ENCODE assay signal across 10 cellular contexts in the genomic region with DNA sequence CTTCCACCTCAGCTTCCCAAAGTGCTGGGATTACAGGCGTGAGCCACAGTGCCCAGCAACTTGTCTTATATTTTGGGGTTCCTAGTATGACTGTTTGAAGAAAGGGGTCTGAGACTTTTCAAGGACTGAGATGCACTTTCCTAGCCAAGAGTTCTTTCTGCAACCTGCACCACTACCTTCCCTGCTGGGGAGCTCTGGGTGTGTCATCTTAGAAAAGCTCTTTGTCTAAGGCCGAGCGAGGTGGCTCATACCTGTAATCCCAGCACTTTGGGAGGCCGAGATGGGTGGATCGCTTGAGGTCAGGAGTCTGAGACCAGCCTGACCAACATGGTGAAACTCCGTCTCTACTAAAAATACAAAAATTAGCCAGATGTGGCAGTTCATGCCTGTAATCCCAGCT. TPM values are rescaled to one million over a fixed set of nuclear protein-coding genes. Genes with fewer than 3 reads are reported as not detected.
DNase-seq lines count a peak whose midpoint lies in the region; ATAC-seq, FAIRE-seq and TF ChIP-seq lines count a peak whose summit lies in the region.
"Not testable (repeated sequence)": the region's sequence is repeated elsewhere in the genome, so short reads cannot be mapped to it uniquely, and the experiment has no call there.
"Had no signal": no experiment of that assay in that cellular context is flagged by ENCODE, and none has a peak within 500 bp of the region (broad histone marks: within the 10 kb centered on the region; RNA-seq: fewer than 3 reads in every experiment).

No MANE protein-coding gene starts in this region.

- TF ChIP-seq CTCF in GM23338 (conservative IDR thresholded peaks at IDR 0.05; ENCODE audit: low read depth in 2 of 2); WTC11 (IDR thresholded peaks at IDR 0.05); H1 (IDR thresholded peaks at IDR 0.05; ENCODE audit: control extremely low read depth in 1 of 3, insufficient read depth in 1 of 3, low read depth in 1 of 3, low read length in 3 of 3); mucosa of descending colon (IDR thresholded peaks at IDR 0.05): not testable (repeated sequence)

- H3K4me1 ChIP-seq in BLaER1 = peaks cover 87% of the 10 kb centered on the region
- H3K4me1 ChIP-seq in GM23338 (ENCODE audit: insufficient read depth) = peaks cover 32% of the 10 kb centered on the region
- H3K4me1 ChIP-seq in NT2/D1 (ENCODE audit: insufficient read depth, insufficient read length) = peaks cover 12% of the 10 kb centered on the region
- H3K4me1 ChIP-seq in H1 (replicated peaks in 1 of 4; ENCODE audit: control insufficient read depth in 3 of 4, insufficient read depth in 4 of 4, low read length in 3 of 4) = peaks cover 7 to 19% (median 12%) of the 10 kb centered on the region in 4 experiments
- not testable (repeated sequence) for H3K4me1 ChIP-seq in mucosa of descending colon (ENCODE audit: low read depth)

- H2BK120ac ChIP-seq in H1 (replicated peaks; ENCODE audit: low read depth, low read length) = not testable (repeated sequence)

- H2BK12ac ChIP-seq in H1 (ENCODE audit: low read depth, low read length) = 0 out of 2 replicates have a peak overlapping the region, but pooled peaks have one; percentile 27

- H3K9me3 Mint-ChIP-seq in GM23338; WTC11; stimulated activated naive B cell treated with anti-CD40 and anti-IgM and Interleukin-4, amounts not matched to agents 10 μg/mL and 1 μg/mL and 100 μg/mL, for 72 hours: not testable (repeated sequence)

- 0 out of 2 replicates have a peak overlapping the region, but pooled peaks have one; percentile 61 for H2BK20ac ChIP-seq in H1 (ENCODE audit: low read length)

- not testable (repeated sequence) for H3K36me3 Mint-ChIP-seq in GM23338 (ENCODE audit: low read depth); WTC11; stimulated activated naive B cell treated with anti-CD40 and anti-IgM and Interleukin-4, amounts not matched to agents 10 μg/mL and 1 μg/mL and 100 μg/mL, for 72 hours

- DNase-seq in GM23338 (ENCODE audit: low spot score); NT2/D1 (ENCODE audit: low read depth, low spot score); WTC11 (ENCODE audit: low spot score); H1 (ENCODE audit: low read depth in 1 of 2, low spot score in 2 of 2); mucosa of descending colon; stimulated activated naive B cell treated with anti-CD40 and anti-IgM and Interleukin-4, amounts not matched to agents 10 μg/mL and 1 μg/mL and 100 μg/mL, for 72 hours: not testable (repeated sequence)

- peak overlapping the region; percentile 77 for H3K9ac ChIP-seq in BLaER1
- peak overlapping the region; percentile 47 for H3K9ac ChIP-seq in NT2/D1 (ENCODE audit: insufficient read length, low read depth)
- not testable (repeated sequence) for H3K9ac ChIP-seq in H1 (replicated peaks in 1 of 4; ENCODE audit: extremely low read depth in 1 of 4, low read depth in 3 of 4, low read length in 3 of 4)

- not testable (repeated sequence) for H3K27me3 ChIP-seq in BLaER1; GM23338 (ENCODE audit: insufficient read depth); NT2/D1 (ENCODE audit: insufficient read depth, insufficient read length); H1 (replicated peaks in 1 of 4; ENCODE audit: control insufficient read depth in 3 of 4, extremely low read depth in 1 of 4, insufficient read depth in 3 of 4, low read length in 3 of 4)

- not testable (repeated sequence) for FAIRE-seq in H1 (lab: Jason Lieb, UNC)

- H3K23me2 ChIP-seq in H1 (ENCODE audit: low read depth, low read length) = not testable (repeated sequence)

- H3F3A ChIP-seq in GM23338 (replicated peaks; ENCODE audit: low read depth) = not testable (repeated sequence)

- not testable (repeated sequence) for H3K4ac ChIP-seq in H1 (replicated peaks; ENCODE audit: insufficient read length, low read depth, low read length)

- H3K56ac ChIP-seq in H1 (replicated peaks; ENCODE audit: insufficient read length, low read depth, low read length) = not testable (repeated sequence)

- not testable (repeated sequence) for H3K27me3 Mint-ChIP-seq in GM23338 (ENCODE audit: insufficient read depth, low read depth, poor library complexity); WTC11 (ENCODE audit: low read depth); stimulated activated naive B cell treated with anti-CD40 and anti-IgM and Interleukin-4, amounts not matched to agents 10 μg/mL and 1 μg/mL and 100 μg/mL, for 72 hours

- H2BK5ac ChIP-seq in H1 (ENCODE audit: low read depth, low read length) = peak overlapping the region; percentile 24; the same call in 1 of the 2 replicates

- not testable (repeated sequence) for TF ChIP-seq POLR2A in H1 (IDR thresholded peaks at IDR 0.05; ENCODE audit: control extremely low read depth in 1 of 2, low read depth in 2 of 2, low read length in 2 of 2)

- H3K27ac ChIP-seq in BLaER1 = peak overlapping the region; percentile 80
- H3K27ac ChIP-seq in GM23338 (ENCODE audit: low read depth); H1 (ENCODE audit: low read depth, low read length): not testable (repeated sequence)

- H2AK5ac ChIP-seq in H1 (ENCODE audit: low read depth, low read length) = not testable (repeated sequence)

- not testable (repeated sequence) for H3K23ac ChIP-seq in H1 (ENCODE audit: insufficient read length)

- H4K5ac ChIP-seq in H1 (ENCODE audit: insufficient read length, low read depth, low read length) = not testable (repeated sequence)

- intact Hi-C loops in mucosa of descending colon (cut with DNase I, micrococcal nuclease) = not testable (repeated sequence)

- H3K27ac Mint-ChIP-seq in GM23338 = peak overlapping the region; percentile 76
- peak overlapping the region; percentile 48; the same call in 1 of the 2 replicates for H3K27ac Mint-ChIP-seq in WTC11
- peak overlapping the region; percentile 88 for H3K27ac Mint-ChIP-seq in stimulated activated naive B cell treated with anti-CD40 and anti-IgM and Interleukin-4, amounts not matched to agents 10 μg/mL and 1 μg/mL and 100 μg/mL, for 72 hours

- H3K36me3 ChIP-seq in BLaER1; GM23338 (ENCODE audit: insufficient read depth); NT2/D1 (ENCODE audit: insufficient read depth, insufficient read length, low read length); H1 (ENCODE audit: control insufficient read depth in 2 of 4, insufficient read depth in 4 of 4, low read length in 3 of 4); mucosa of descending colon (ENCODE audit: low read depth): not testable (repeated sequence)

- not testable (repeated sequence) for H3K14ac ChIP-seq in H1 (ENCODE audit: insufficient read length)

- not testable (repeated sequence) for H4K91ac ChIP-seq in H1 (replicated peaks; ENCODE audit: insufficient read length, low read length)

- not testable (repeated sequence) for TF ChIP-seq RAD21 in H1 (IDR thresholded peaks at IDR 0.05 in 1 of 2, conservative IDR thresholded peaks at IDR 0.05 in 1 of 2; ENCODE audit: low read depth in 2 of 2, low read length in 2 of 2)

- H3K4me1 Mint-ChIP-seq in GM23338 = peaks cover 29% of the 10 kb centered on the region
- H3K4me1 Mint-ChIP-seq in WTC11 = peaks cover 38% of the 10 kb centered on the region
- H3K4me1 Mint-ChIP-seq in stimulated activated naive B cell treated with anti-CD40 and anti-IgM and Interleukin-4, amounts not matched to agents 10 μg/mL and 1 μg/mL and 100 μg/mL, for 72 hours = peaks cover 50 to 90% of the 10 kb centered on the region in 2 donors

- not testable (repeated sequence) for ATAC-seq in GM23338; WTC11; stimulated activated naive B cell treated with anti-CD40 and anti-IgM and Interleukin-4, amounts not matched to agents 10 μg/mL and 1 μg/mL and 100 μg/mL, for 72 hours (replicated peaks)
- ATAC-seq in mucosa of descending colon = peak; percentile 62

- CTCF ChIA-PET in WTC11 (lab: Charles Lee) (interaction anchor here (0.7 to 6.6 kb wide), 3 partner anchors 21 to 35 kb away, joined by 3 to 78 read pairs (median 3); no protein-coding TSS in a partner anchor), H1 (lab: Charles Lee; ENCODE audit: partially characterized antibody) (interaction anchor here (0.6 to 5.7 kb wide), 9 partner anchors 11 to 80 kb away, joined by 3 to 77 read pairs (median 4); no protein-coding TSS in a partner anchor)

- TF ChIP-seq EP300 in H1 (IDR thresholded peaks at IDR 0.05; ENCODE audit: borderline replicate concordance in 1 of 2, low read depth in 2 of 2, low read length in 2 of 2) = not testable (repeated sequence)

- not testable (repeated sequence) for H2BK15ac ChIP-seq in H1 (ENCODE audit: low read length)

- H4K8ac ChIP-seq in H1 (ENCODE audit: extremely low read depth, insufficient read depth, low read length) = not testable (repeated sequence)

- not testable (repeated sequence) for H3K79me1 ChIP-seq in H1 (ENCODE audit: low read depth, low read length)

- H3K4me3 ChIP-seq in BLaER1 = peak overlapping the region; percentile 47; the same call in 1 of the 2 replicates
- H3K4me3 ChIP-seq in GM23338; NT2/D1 (ENCODE audit: insufficient read length, low read depth); H1 (ENCODE audit: extremely low read depth in 1 of 4, insufficient read depth in 2 of 4, low read depth in 3 of 4, low read length in 4 of 4); mucosa of descending colon: not testable (repeated sequence)

- not testable (repeated sequence) for H3K9me3 ChIP-seq in BLaER1; NT2/D1 (ENCODE audit: insufficient read depth, low read length); H1 (ENCODE audit: insufficient read depth in 2 of 2, low read depth in 1 of 2, low read length in 1 of 2); mucosa of descending colon

- not testable (repeated sequence) for H3K4me3 Mint-ChIP-seq in GM23338, WTC11
- peak overlapping the region in 1 of 2 donors; percentile 72 for H3K4me3 Mint-ChIP-seq in stimulated activated naive B cell treated with anti-CD40 and anti-IgM and Interleukin-4, amounts not matched to agents 10 μg/mL and 1 μg/mL and 100 μg/mL, for 72 hours

- H3K4me2 ChIP-seq in BLaER1 = peak overlapping the region; percentile 79
- not testable (repeated sequence) for H3K4me2 ChIP-seq in GM23338
- peak overlapping the region in 1 of 2 experiments; percentile 64; a peak in 1 of 4 replicates for H3K4me2 ChIP-seq in H1 (ENCODE audit: insufficient read depth in 1 of 2, low read depth in 2 of 2, low read length in 2 of 2)

- H3K9me2 ChIP-seq in GM23338 (ENCODE audit: insufficient read depth) = not testable (repeated sequence)

- H3K79me2 ChIP-seq in GM23338 (replicated peaks; ENCODE audit: insufficient read depth); H1 (ENCODE audit: control insufficient read depth in 1 of 2, insufficient read depth in 2 of 2, low read length in 2 of 2): not testable (repeated sequence)

- H2AFZ ChIP-seq in GM23338; H1 (ENCODE audit: low read length): not testable (repeated sequence)

- 0 out of 2 replicates have a peak overlapping the region, but pooled peaks have one; percentile 32 for H3K18ac ChIP-seq in H1 (ENCODE audit: extremely low read depth, low read length)

- WGBS in H1 (ENCODE audit: extremely low coverage in 1 of 2, insufficient coverage in 1 of 2, insufficient read length in 1 of 2, insufficient replicate concordance in 2 of 2, low coverage in 1 of 2, low lambda C conversion rate in 2 of 2, missing lambda C conversion rate in 1 of 2), 2 experiments = 84% methylated on average over 6 of the region's 6 CpGs; no CpG with 5 or more reads in 1 of the 2 experiments

- POLR2A ChIA-PET in WTC11 (lab: Charles Lee) = not testable (repeated sequence)
- POLR2A ChIA-PET in H1 (lab: Charles Lee; ENCODE audit: partially characterized antibody) = interaction anchor here (1.0 to 1.3 kb wide), 3 partner anchors 13 to 89 kb away, joined by 3 to 4 read pairs (median 4); partner anchors contain the start of gene POP5

- H4K20me1 ChIP-seq in BLaER1; GM23338 (replicated peaks; ENCODE audit: insufficient read depth); H1 (replicated peaks in 1 of 2; ENCODE audit: control insufficient read depth in 1 of 2, insufficient read depth in 2 of 2, low read length in 2 of 2): not testable (repeated sequence)

RNA-seq across cellular contexts. Expression of gene MLEC, which starts 16.7 kb away (rescaled TPM):
- 217 and 225 TPM in 2 replicates for total RNA-seq in GM23338 (2014; rRNA removed; shearing (Covaris generic))
- polyA plus RNA-seq in GM23338 (2016; fragmentation: Nextera tagmentation; extraction: Ambion mirVana) (257 and 264 TPM in 2 replicates), H1 (2011; rRNA removed) (34.4 and 37.1 TPM in 2 replicates)
- total RNA-seq in WTC11 (2021) (221 to 278 TPM (median 253 TPM) in 3 replicates), mucosa of descending colon (100 to 1,000 TPM; 166 to 281 (median 272) TPM)
- 260 and 266 TPM in 2 replicates for total RNA-seq in H1 (2021; fragmentation: NEBNext Ultra II Directional; extraction: Animal tissue kit (Norgen Biotek cat#: 25700))
- polyA plus RNA-seq in H1 (2011; cell fraction: cytosol; rRNA removed) = 50.8 TPM
- 26.0 TPM for polyA plus RNA-seq in H1 (2011; cell fraction: nucleus; rRNA removed)
- 98.6 to 133 TPM (median 116 TPM) in 4 replicates for polyA plus RNA-seq in H1 (2012, experiment 1 of 2)
- 61.6 TPM for polyA plus RNA-seq in H1 (2012, experiment 2 of 2)
- polyA plus RNA-seq in H1 (2013, experiment 1 of 2) = 141 TPM
- 191 TPM for polyA plus RNA-seq in H1 (2013, experiment 2 of 2)
- polyA minus RNA-seq in H1 (2011; rRNA and poly(A)+ RNA removed) = 89.4 and 147 TPM in 2 replicates
- 75.7 TPM for polyA minus RNA-seq in H1 (2011; cell fraction: cytosol; rRNA and poly(A)+ RNA removed)
- polyA minus RNA-seq in H1 (2011; cell fraction: nucleus; rRNA and poly(A)+ RNA removed) = 32.8 TPM

RNA-seq across cellular contexts. Expression of gene CABP1, which starts 29.8 kb away (rescaled TPM):
- 5.2 and 7.0 TPM in 2 replicates for total RNA-seq in GM23338 (2014; rRNA removed; shearing (Covaris generic))
- polyA plus RNA-seq in GM23338 (2016; fragmentation: Nextera tagmentation; extraction: Ambion mirVana) = 4.7 and 5.1 TPM in 2 replicates
- 10.1 to 14.1 TPM (median 10.7 TPM) in 3 replicates for total RNA-seq in WTC11 (2021)
- 7.4 and 8.5 TPM in 2 replicates for total RNA-seq in H1 (2021; fragmentation: NEBNext Ultra II Directional; extraction: Animal tissue kit (Norgen Biotek cat#: 25700))
- 3.9 and 4.5 TPM in 2 replicates for polyA plus RNA-seq in H1 (2011; rRNA removed)
- 5.9 TPM for polyA plus RNA-seq in H1 (2011; cell fraction: cytosol; rRNA removed)
- 6.8 TPM for polyA plus RNA-seq in H1 (2011; cell fraction: nucleus; rRNA removed)
- polyA plus RNA-seq in H1 (2012, experiment 1 of 2) = 6.0 to 8.6 TPM (median 7.8 TPM) in 4 replicates
- 4.0 TPM for polyA plus RNA-seq in H1 (2012, experiment 2 of 2)
- polyA plus RNA-seq in H1 (2013, experiment 1 of 2) = 2.8 TPM
- polyA plus RNA-seq in H1 (2013, experiment 2 of 2) = 2.7 TPM
- 4.9 and 5.4 TPM in 2 replicates for polyA minus RNA-seq in H1 (2011; rRNA and poly(A)+ RNA removed)
- polyA minus RNA-seq in H1 (2011; cell fraction: cytosol; rRNA and poly(A)+ RNA removed) = 1.6 TPM
- polyA minus RNA-seq in H1 (2011; cell fraction: nucleus; rRNA and poly(A)+ RNA removed) = 5.4 TPM
- total RNA-seq in mucosa of descending colon = 1 to 10 TPM in 2 of 3 donors, under 1 TPM in 1; 0.51 to 1.8 (median 1.2) TPM
- total RNA-seq: CD4-positive, alpha-beta memory T cell; G401; K562 had no signal
- polyA plus RNA-seq: CD4-positive, alpha-beta memory T cell; K562 had no signal

RNA-seq across cellular contexts. Expression of gene UNC119B, which starts 40.0 kb away (rescaled TPM):
- total RNA-seq in GM23338 (2014; rRNA removed; shearing (Covaris generic)) = 48.2 and 51.3 TPM in 2 replicates
- polyA plus RNA-seq in GM23338 (2016; fragmentation: Nextera tagmentation; extraction: Ambion mirVana) = 9.9 and 11.7 TPM in 2 replicates
- 49.9 to 53.3 TPM (median 50.3 TPM) in 3 replicates for total RNA-seq in WTC11 (2021)
- 50.1 and 51.9 TPM in 2 replicates for total RNA-seq in H1 (2021; fragmentation: NEBNext Ultra II Directional; extraction: Animal tissue kit (Norgen Biotek cat#: 25700))
- polyA plus RNA-seq in H1 (2011; rRNA removed) = 40.5 and 40.6 TPM in 2 replicates
- 51.3 TPM for polyA plus RNA-seq in H1 (2011; cell fraction: cytosol; rRNA removed)
- 36.7 TPM for polyA plus RNA-seq in H1 (2011; cell fraction: nucleus; rRNA removed)
- polyA plus RNA-seq in H1 (2012, experiment 1 of 2) = 39.9 to 51.9 TPM (median 44.9 TPM) in 4 replicates
- 18.4 TPM for polyA plus RNA-seq in H1 (2012, experiment 2 of 2)
- 22.7 TPM for polyA plus RNA-seq in H1 (2013, experiment 1 of 2)
- polyA plus RNA-seq in H1 (2013, experiment 2 of 2) = 21.6 TPM
- 59.9 and 64.9 TPM in 2 replicates for polyA minus RNA-seq in H1 (2011; rRNA and poly(A)+ RNA removed)
- polyA minus RNA-seq in H1 (2011; cell fraction: cytosol; rRNA and poly(A)+ RNA removed) = 33.0 TPM
- polyA minus RNA-seq in H1 (2011; cell fraction: nucleus; rRNA and poly(A)+ RNA removed) = 28.7 TPM
- 10 to 100 TPM; 20.5 to 26.7 (median 23.3) TPM for total RNA-seq in mucosa of descending colon

RNA-seq across cellular contexts. Expression of gene ACADS, which starts 55.4 kb away (rescaled TPM):
- total RNA-seq in GM23338 (2014; rRNA removed; shearing (Covaris generic)) = 5.7 and 7.7 TPM in 2 replicates
- polyA plus RNA-seq in GM23338 (2016; fragmentation: Nextera tagmentation; extraction: Ambion mirVana) (3.1 and 4.2 TPM in 2 replicates), H1 (2011; rRNA removed) (7.5 and 8.7 TPM in 2 replicates)
- total RNA-seq in WTC11 (2021) (11.0 to 12.6 TPM (median 11.6 TPM) in 3 replicates), mucosa of descending colon (100 to 1,000 TPM in 2 of 3 donors, 10 to 100 TPM in 1; 84.8 to 175 (median 129) TPM)
- total RNA-seq in H1 (2021; fragmentation: NEBNext Ultra II Directional; extraction: Animal tissue kit (Norgen Biotek cat#: 25700)) = 3.9 and 4.9 TPM in 2 replicates
- polyA plus RNA-seq in H1 (2011; cell fraction: cytosol; rRNA removed) = 8.2 TPM
- 11.5 TPM for polyA plus RNA-seq in H1 (2011; cell fraction: nucleus; rRNA removed)
- polyA plus RNA-seq in H1 (2012, experiment 1 of 2) = 3.4 to 8.5 TPM (median 6.3 TPM) in 4 replicates
- polyA plus RNA-seq in H1 (2012, experiment 2 of 2) = 4.5 TPM
- 2.9 TPM for polyA plus RNA-seq in H1 (2013, experiment 1 of 2)
- polyA plus RNA-seq in H1 (2013, experiment 2 of 2) = 2.5 TPM
- 1.3 and 2.9 TPM in 2 replicates for polyA minus RNA-seq in H1 (2011; rRNA and poly(A)+ RNA removed)
- polyA minus RNA-seq in H1 (2011; cell fraction: cytosol; rRNA and poly(A)+ RNA removed) = 3.9 TPM
- polyA minus RNA-seq in H1 (2011; cell fraction: nucleus; rRNA and poly(A)+ RNA removed) = 3.2 TPM
